25 cellular contexts compared by ENCODE assay signal in genomic region chr2:120456867-120457266, GRCh38.
A peak's percentile ranks its signal among the peaks of the same experiment; 100 is the strongest.
DNase-seq lines count a peak whose midpoint lies in the region; ATAC-seq and TF ChIP-seq lines count a peak whose summit lies in the region.
"Had no signal": no experiment of that assay in that cellular context is flagged by ENCODE, and none has a peak within 500 bp of the region (broad histone marks: within the 10 kb centered on the region; RNA-seq: fewer than 3 reads in every experiment).

No MANE protein-coding gene starts in this region.

- no peak overlapping the region for H3K27ac ChIP-seq in Panc1 (ENCODE audit: low read length)
- H3K27ac ChIP-seq: GM23248, SJCRH30, thyroid gland had no signal

- no peaks in the 10 kb centered on the region for H3K4me1 ChIP-seq in Panc1 (ENCODE audit: control insufficient read depth, insufficient read depth, low read length)
- H3K4me1 ChIP-seq: SJCRH30, thyroid gland had no signal

- no peak overlapping the region for H3K4me3 ChIP-seq in Panc1 (ENCODE audit: low read depth in 2 of 2, low read length in 2 of 2)
- H3K4me3 ChIP-seq: GM23248, lung, SJCRH30, thyroid gland had no signal

- peaks cover 28% of the 10 kb centered on the region for H3K27me3 Mint-ChIP-seq in Calu3 (ENCODE audit: unreplicated experiment)

- ATAC-seq in Panc1 (peak; percentile 63; the same call in 1 of the 2 replicates), HG03135 (IDR thresholded peaks at IDR 0.05; ENCODE audit: unreplicated experiment) (no peak)
- ATAC-seq: activated CD4-positive, CD25-positive, alpha-beta regulatory T cell treated with anti-CD3 and anti-CD28 coated beads, Interleukin-2, amount 50 U/mL, for 24 hours; activated naive CD4-positive, alpha-beta T cell treated with anti-CD3 and anti-CD28 coated beads, Interleukin-2, amount 50 U/mL, for 72 hours; activated T-cell treated with anti-CD3 and anti-CD28 coated beads, Interleukin-2, amount 50 U/mL, for 72 hours; CD8-positive, alpha-beta T cell; effector memory CD8-positive, alpha-beta T cell; right cardiac atrium; stimulated activated memory B cell treated with anti-CD40 and anti-IgM and Interleukin-4, amounts not matched to agents 10 μg/mL and 1 μg/mL and 100 μg/mL, for 72 hours had no signal

- DNase-seq in Calu3 (peak; percentile 22), HT-29 (ENCODE audit: low spot score) (peak; percentile 18), Panc1 (ENCODE audit: low read depth, low spot score) (no peak), kidney tubule cell (ENCODE audit: low spot score) (peak; percentile 25), Ammon's horn (ENCODE audit: low spot score) (no peak), A172 (ENCODE audit: low spot score) (no peak), COLO668 (lab: John Stamatoyannopoulos, UW; ENCODE audit: unreplicated experiment) (no peak)
- DNase-seq: activated T-cell treated with anti-CD3 and anti-CD28 coated beads, Interleukin-2, amount 50 U/mL, for 72 hours; CD8-positive, alpha-beta T cell; effector memory CD8-positive, alpha-beta T cell; EL; GM23248; head of caudate nucleus; IMR-90; NCI-H1092 treated with DMSO at 0.1 percent for 48 hours; NCI-H2081 treated with DMSO at 0.1 percent for 48 hours; NCI-H524; right cardiac atrium; SJCRH30; thyroid gland had no signal

- POLR2A ChIA-PET in Panc1 (lab: Charles Lee), result no interaction called here

- CTCF ChIA-PET in Calu3 (lab: Charles Lee), result no interaction called here
- CTCF ChIA-PET in Panc1 (lab: Charles Lee), result no interaction called here

- H3K9me3 ChIP-seq in Panc1 (ENCODE audit: control insufficient read depth, insufficient read depth, low read depth, low read length), result peaks cover 4% of the 10 kb centered on the region; the same call in 1 of the 2 replicates
- H3K9me3 ChIP-seq: SJCRH30, thyroid gland had no signal

- intact Hi-C loops in Calu3 (cut with micrococcal nuclease; ENCODE audit: unreplicated experiment) (loop anchor here (5.0 kb wide), 1 partner anchor 115 kb away; no protein-coding TSS in a partner anchor), Panc1 (cut with micrococcal nuclease; ENCODE audit: unreplicated experiment) (no loop called here)

- H3K9me3 Mint-ChIP-seq in Calu3 (ENCODE audit: low read depth, unreplicated experiment), result peaks cover 3% of the 10 kb centered on the region

- H3K36me3 ChIP-seq in Panc1 (ENCODE audit: control insufficient read depth, insufficient read depth, low read length), result no peaks in the 10 kb centered on the region
- H3K36me3 ChIP-seq: SJCRH30, thyroid gland had no signal

- TF ChIP-seq CTCF in Calu3 (IDR thresholded peaks at IDR 0.05; ENCODE audit: unreplicated experiment) (peak; percentile 22), Panc1 (IDR thresholded peaks at IDR 0.05) (no peak)

- H3K4me1 Mint-ChIP-seq in Calu3 (ENCODE audit: low read depth, unreplicated experiment), result peaks cover 10% of the 10 kb centered on the region
- H3K4me1 Mint-ChIP-seq: stimulated activated memory B cell treated with anti-CD40 and anti-IgM and Interleukin-4, amounts not matched to agents 10 μg/mL and 1 μg/mL and 100 μg/mL, for 72 hours had no signal

- no peak overlapping the region for H3K27ac Mint-ChIP-seq in Calu3 (ENCODE audit: unreplicated experiment)
- H3K27ac Mint-ChIP-seq: activated naive CD4-positive, alpha-beta T cell treated with anti-CD3 and anti-CD28 coated beads, Interleukin-2, amount 50 U/mL, for 72 hours; activated T-cell treated with anti-CD3 and anti-CD28 coated beads, Interleukin-2, amount 50 U/mL, for 72 hours; CD8-positive, alpha-beta T cell; effector memory CD8-positive, alpha-beta T cell; stimulated activated memory B cell treated with anti-CD40 and anti-IgM and Interleukin-4, amounts not matched to agents 10 μg/mL and 1 μg/mL and 100 μg/mL, for 72 hours had no signal

- H3K27me3 ChIP-seq in Panc1 (ENCODE audit: control insufficient read depth, insufficient read depth, low read length), result no peaks in the 10 kb centered on the region; the same call in 1 of the 2 replicates
- H3K27me3 ChIP-seq: thyroid gland had no signal

- BruUV-seq in Calu3 (replicated peaks; lab: Mats Ljungman, UMichigan) (no TSS peak), Panc1 (replicated peaks; lab: Mats Ljungman, UMichigan) (no TSS peak)

- no peak overlapping the region for H3K4me3 Mint-ChIP-seq in Calu3 (ENCODE audit: low read depth, unreplicated experiment)
- H3K4me3 Mint-ChIP-seq: activated T-cell treated with anti-CD3 and anti-CD28 coated beads, Interleukin-2, amount 50 U/mL, for 72 hours; CD8-positive, alpha-beta T cell; effector memory CD8-positive, alpha-beta T cell; stimulated activated memory B cell treated with anti-CD40 and anti-IgM and Interleukin-4, amounts not matched to agents 10 μg/mL and 1 μg/mL and 100 μg/mL, for 72 hours had no signal

- H3K36me3 Mint-ChIP-seq in Calu3 (ENCODE audit: insufficient read depth, unreplicated experiment), result no peaks in the 10 kb centered on the region
- H3K36me3 Mint-ChIP-seq: CD8-positive, alpha-beta T cell; stimulated activated memory B cell treated with anti-CD40 and anti-IgM and Interleukin-4, amounts not matched to agents 10 μg/mL and 1 μg/mL and 100 μg/mL, for 72 hours had no signal

- in situ Hi-C loops in Panc1 (cut with HindIII; ENCODE audit: low pct_unique_long_range_greater_than_20kb, low sequenced_read_pairs), result no loop called here

Comparison
In these comparisons a context has a peak if more than half of its experiments do, and no peak if none do; other contexts are left out.
1. DNase-seq: peak in Calu3 (single experiment), HT-29 (single experiment) and kidney tubule cell (single experiment); none in Panc1 (single experiment), Ammon's horn (single experiment), A172 (single experiment) and COLO668 (single experiment).